In the genomic region with DNA sequence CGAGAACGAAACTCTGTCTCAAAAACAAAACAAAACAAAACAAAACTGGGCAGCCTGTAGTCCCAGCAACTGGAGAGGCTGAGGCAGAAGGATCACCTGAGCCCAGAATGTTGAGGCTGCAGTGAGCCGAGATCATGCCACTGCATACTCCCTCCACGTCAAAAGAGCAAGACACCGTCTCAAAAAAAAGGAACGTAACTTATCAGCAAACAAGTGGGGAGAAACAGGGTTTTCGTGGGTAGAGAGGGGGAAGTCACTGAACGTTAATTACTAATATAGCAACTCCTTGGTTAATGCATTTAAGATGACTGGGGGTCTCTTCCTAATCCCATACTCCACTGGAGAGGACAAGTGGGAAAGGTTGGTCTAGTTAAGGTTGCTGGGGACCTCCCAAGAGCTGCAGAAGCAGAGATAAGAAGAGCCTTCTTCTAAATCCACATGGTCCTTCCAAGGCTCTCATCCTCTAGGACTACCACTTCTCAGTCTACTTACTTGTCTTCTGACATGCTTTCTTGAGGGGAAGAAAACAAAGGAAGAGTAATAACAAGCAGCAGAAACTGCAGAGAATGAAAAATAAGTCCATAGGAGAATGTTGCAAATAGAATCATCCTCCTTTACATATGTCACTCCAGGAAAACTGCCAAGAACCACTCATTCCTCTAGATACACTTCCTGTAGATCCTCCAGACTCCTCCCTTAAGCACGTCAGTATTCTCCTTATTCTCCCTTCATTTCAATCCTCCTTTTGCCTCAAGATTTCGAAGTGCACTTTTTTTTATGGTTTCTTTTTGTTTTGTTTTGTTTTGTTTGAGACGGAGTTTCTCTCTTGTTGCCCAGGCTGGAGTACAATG, we compare ENCODE assay signal across 9 cellular contexts. TPM values are rescaled to one million over a fixed set of nuclear protein-coding genes. Genes with fewer than 3 reads are reported as not detected.
DNase-seq lines count a peak whose midpoint lies in the region; ATAC-seq, FAIRE-seq and TF ChIP-seq lines count a peak whose summit lies in the region.
"Had no signal": no experiment of that assay in that cellular context is flagged by ENCODE, and none has a peak within 500 bp of the region (broad histone marks: within the 10 kb centered on the region; RNA-seq: fewer than 3 reads in every experiment).

No MANE protein-coding gene starts in this region.

- H3K9ac ChIP-seq in mesenchymal stem cell (ENCODE audit: low read length), result no peak overlapping the region

- H3K9me3 ChIP-seq in DOHH2 (ENCODE audit: control insufficient read depth, insufficient read depth, low read length) (no peaks in the 10 kb centered on the region), mesenchymal stem cell (ENCODE audit: control insufficient read depth, low read length) (no peaks in the 10 kb centered on the region)
- no peaks in the 10 kb centered on the region for H3K9me3 ChIP-seq in naive thymus-derived CD4-positive, alpha-beta T cell (ENCODE audit: control insufficient read depth in 2 of 3, low read length in 3 of 3)

- peaks cover 12% of the 10 kb centered on the region for H3F3A ChIP-seq in DOHH2 (ENCODE audit: control insufficient read depth, insufficient read depth)

- no peaks in the 10 kb centered on the region for H3K9me2 ChIP-seq in DOHH2 (replicated peaks; ENCODE audit: control insufficient read depth, low read length)

- H3K27ac ChIP-seq in DOHH2 (ENCODE audit: low read depth, low read length) (0 out of 2 replicates have a peak overlapping the region, but pooled peaks have one; percentile 4), mesenchymal stem cell (ENCODE audit: low read length, poor library complexity, severe bottlenecking) (no peak overlapping the region)
- H3K27ac ChIP-seq in naive thymus-derived CD4-positive, alpha-beta T cell (ENCODE audit: low read depth, low read length), result no peak overlapping the region
- H3K27ac ChIP-seq: epithelial cell of prostate had no signal

- peaks cover 0 to 5% (median 0%) of the 10 kb centered on the region in 5 donors for H3K36me3 Mint-ChIP-seq in naive thymus-derived CD4-positive, alpha-beta T cell

- peak overlapping the region in 2 of 10 donors; percentile 3 to 8 for H3K4me3 Mint-ChIP-seq in naive thymus-derived CD4-positive, alpha-beta T cell

- H3K18ac ChIP-seq in mesenchymal stem cell (ENCODE audit: low read depth in 1 of 2, low read length in 2 of 2), result no peak overlapping the region

- no peaks in the 10 kb centered on the region for H3K79me1 ChIP-seq in mesenchymal stem cell (replicated peaks; ENCODE audit: low read length, poor library complexity, severe bottlenecking)

- peak overlapping the region in 3 of 9 donors; percentile 6 to 67 (median 51) for H3K27ac Mint-ChIP-seq in naive thymus-derived CD4-positive, alpha-beta T cell

- H2AK5ac ChIP-seq in mesenchymal stem cell (ENCODE audit: low read length, severe bottlenecking), result no peak overlapping the region

- DNase-seq in LHCN-M2 (ENCODE audit: low read depth) (peak; percentile 58), amniotic epithelial cell (ENCODE audit: low read depth) (peak; percentile 92), mesenchymal stem cell (peak; percentile 85), frontal cortex (ENCODE audit: low spot score in 2 of 2) (no peak), NCI-H345 treated with DMSO at 0.1 percent for 48 hours (lab: John Stamatoyannopoulos, UW; ENCODE audit: unreplicated experiment) (no peak), posterior vena cava (ENCODE audit: low spot score) (no peak)
- no peak for DNase-seq in naive thymus-derived CD4-positive, alpha-beta T cell

- CTCF ChIA-PET in naive thymus-derived CD4-positive, alpha-beta T cell (lab: Charles Lee), result interaction anchor here (0.6 kb wide), 1 partner anchor 250 kb away, joined by 3 read pairs; no protein-coding TSS in a partner anchor

- H3K27me3 ChIP-seq in DOHH2 (ENCODE audit: control insufficient read depth, low read length), result no peaks in the 10 kb centered on the region
- H3K27me3 ChIP-seq in mesenchymal stem cell (ENCODE audit: control insufficient read depth in 1 of 2, insufficient read depth in 1 of 2, low read length in 2 of 2), result no peaks in the 10 kb centered on the region
- no peaks in the 10 kb centered on the region for H3K27me3 ChIP-seq in naive thymus-derived CD4-positive, alpha-beta T cell (ENCODE audit: control insufficient read depth in 2 of 2, insufficient read depth in 2 of 2, low read length in 2 of 2)

- POLR2A ChIA-PET in naive thymus-derived CD4-positive, alpha-beta T cell (lab: Charles Lee), result no interaction called here

- no peak overlapping the region for H3K4ac ChIP-seq in mesenchymal stem cell (ENCODE audit: low read depth in 1 of 2, low read length in 2 of 2)

- no peak overlapping the region for H4K8ac ChIP-seq in mesenchymal stem cell (ENCODE audit: low read length)

- H2BK15ac ChIP-seq in mesenchymal stem cell (ENCODE audit: low read depth, poor library complexity, severe bottlenecking), result no peak overlapping the region

- no peak overlapping the region for H2BK12ac ChIP-seq in mesenchymal stem cell (ENCODE audit: low read length in 2 of 2)

- peaks cover 100% of the 10 kb centered on the region for H3K79me2 ChIP-seq in DOHH2 (ENCODE audit: control insufficient read depth, low read length)

- H3K14ac ChIP-seq in mesenchymal stem cell (ENCODE audit: low read length in 2 of 2), result no peak overlapping the region

- no peak overlapping the region for H3K23ac ChIP-seq in mesenchymal stem cell (ENCODE audit: low read length in 2 of 2)

- peaks cover 51% of the 10 kb centered on the region for H3K4me1 ChIP-seq in DOHH2 (ENCODE audit: control insufficient read depth, low read length)
- no peaks in the 10 kb centered on the region for H3K4me1 ChIP-seq in mesenchymal stem cell (ENCODE audit: control insufficient read depth, insufficient read depth, low read depth, low read length)
- H3K4me1 ChIP-seq in naive thymus-derived CD4-positive, alpha-beta T cell (ENCODE audit: control insufficient read depth in 2 of 2, insufficient read depth in 2 of 2, low read length in 2 of 2), result peaks cover 0 to 9% of the 10 kb centered on the region in 2 donors

- H3K9me3 Mint-ChIP-seq in naive thymus-derived CD4-positive, alpha-beta T cell, result no peaks in the 10 kb centered on the region

- 0 out of 2 replicates have a peak, but pooled peaks cover 3% of the 10 kb centered on the region for H4K20me1 ChIP-seq in DOHH2 (ENCODE audit: control insufficient read depth, insufficient read depth, low read depth, low read length)

- no peak for TF ChIP-seq CTCF in DOHH2 (IDR thresholded peaks at IDR 0.05; ENCODE audit: low read depth, low read length, poor library complexity, severe bottlenecking)

- H3K4me1 Mint-ChIP-seq in naive thymus-derived CD4-positive, alpha-beta T cell, result peaks cover 26 to 46% (median 40%) of the 10 kb centered on the region in 7 donors

- H3K4me3 ChIP-seq in DOHH2 (ENCODE audit: low read length) (peak overlapping the region; percentile 38), mesenchymal stem cell (ENCODE audit: insufficient read depth in 1 of 2, low read depth in 1 of 2, low read length in 2 of 2) (no peak overlapping the region)
- no peak overlapping the region for H3K4me3 ChIP-seq in naive thymus-derived CD4-positive, alpha-beta T cell (ENCODE audit: low read length)

- H2BK5ac ChIP-seq in mesenchymal stem cell (ENCODE audit: low read depth, low read length, poor library complexity, severe bottlenecking), result no peak overlapping the region

- H3K4me2 ChIP-seq in DOHH2 (ENCODE audit: low read length) (peak overlapping the region; percentile 53), mesenchymal stem cell (ENCODE audit: low read length, poor library complexity, severe bottlenecking) (no peak overlapping the region)

- no peak overlapping the region for H2AFZ ChIP-seq in mesenchymal stem cell (ENCODE audit: low read depth, low read length)

- ATAC-seq in naive thymus-derived CD4-positive, alpha-beta T cell, result no peak

- no peaks in the 10 kb centered on the region for H3K27me3 Mint-ChIP-seq in naive thymus-derived CD4-positive, alpha-beta T cell

- no peak overlapping the region for H4K91ac ChIP-seq in mesenchymal stem cell (ENCODE audit: low read length)

- WGBS in mesenchymal stem cell, result 84% methylated on average over 10 of the region's 11 CpGs

- FAIRE-seq in frontal cortex (lab: Jason Lieb, UNC), result no peak

- intact Hi-C loops in naive thymus-derived CD4-positive, alpha-beta T cell (cut with micrococcal nuclease), result no loop called here
- intact Hi-C loops in posterior vena cava (cut with DNase I), result no loop called here

- peaks cover 12% of the 10 kb centered on the region for H3K36me3 ChIP-seq in DOHH2 (ENCODE audit: control insufficient read depth, low read length)
- H3K36me3 ChIP-seq in mesenchymal stem cell (ENCODE audit: control insufficient read depth in 1 of 2, insufficient read depth in 2 of 2, low read depth in 1 of 2, low read length in 2 of 2), result peaks cover 0 to 8% of the 10 kb centered on the region in 2 experiments
- H3K36me3 ChIP-seq in naive thymus-derived CD4-positive, alpha-beta T cell (ENCODE audit: control insufficient read depth in 2 of 3, insufficient read depth in 3 of 3, low read length in 3 of 3), result no peaks in the 10 kb centered on the region

- no peak overlapping the region for H2BK120ac ChIP-seq in mesenchymal stem cell (ENCODE audit: low read depth, low read length)

RNA-seq across cellular contexts. Expression of a gene that starts 5.8 kb away (rescaled TPM):
- total RNA-seq in LHCN-M2 (2014; rRNA removed), result 25.2 and 33.3 TPM in 2 replicates
- 24.8 TPM for polyA plus RNA-seq in LHCN-M2 (2012)
- polyA plus RNA-seq in mesenchymal stem cell (2013, experiment 1 of 2), result 98.9 TPM
- polyA plus RNA-seq in mesenchymal stem cell (2013, experiment 2 of 2), result 96.7 TPM
- total RNA-seq in frontal cortex, result 13.5 TPM
- 10 to 100 TPM; 48.9 to 90.6 (median 49.4) TPM for total RNA-seq in naive thymus-derived CD4-positive, alpha-beta T cell
- 10 to 100 TPM; 32.7 to 44.5 TPM for polyA plus RNA-seq in naive thymus-derived CD4-positive, alpha-beta T cell
- 10 to 100 TPM; 68.7 to 76.5 TPM for total RNA-seq in posterior vena cava

RNA-seq across cellular contexts. Expression of a gene that starts 38.2 kb away (rescaled TPM):
- total RNA-seq in LHCN-M2 (2014; rRNA removed) (25.7 and 26.5 TPM in 2 replicates), frontal cortex (27.7 TPM), posterior vena cava (1 to 10 TPM; 9.2 to 9.3 TPM)
- polyA plus RNA-seq in LHCN-M2 (2012), result 9.5 TPM
- polyA plus RNA-seq in mesenchymal stem cell (2013, experiment 1 of 2), result 6.5 TPM
- 6.7 TPM for polyA plus RNA-seq in mesenchymal stem cell (2013, experiment 2 of 2)
- total RNA-seq in naive thymus-derived CD4-positive, alpha-beta T cell, result 10 to 100 TPM; 20.6 to 40.3 (median 28.0) TPM
- 10 to 100 TPM; 33.8 to 44.2 TPM for polyA plus RNA-seq in naive thymus-derived CD4-positive, alpha-beta T cell

Comparison
In these comparisons a context has a peak if more than half of its experiments do, and no peak if none do; other contexts are left out.
1. DNase-seq: peak in LHCN-M2 (single experiment), amniotic epithelial cell (single experiment) and mesenchymal stem cell (single experiment); none in frontal cortex (0 of 2), naive thymus-derived CD4-positive, alpha-beta T cell (0 of 9), NCI-H345 treated with DMSO at 0.1 percent for 48 hours (single experiment) and posterior vena cava (single experiment).